In genomic region chr10:62459500-62459899, GRCh38 we compare ENCODE assay signal across 15 cellular contexts.
DNase-seq lines count a peak whose midpoint lies in the region; ATAC-seq and TF ChIP-seq lines count a peak whose summit lies in the region.
"Had no signal": no experiment of that assay in that cellular context is flagged by ENCODE, and none has a peak within 500 bp of the region (broad histone marks: within the 10 kb centered on the region; RNA-seq: fewer than 3 reads in every experiment).

No MANE protein-coding gene starts in this region.

- H3K79me2 ChIP-seq in smooth muscle cell (ENCODE audit: low read depth), result no peaks in the 10 kb centered on the region

- no peak overlapping the region for H4K8ac ChIP-seq in mesenchymal stem cell (ENCODE audit: low read length)

- peak overlapping the region; percentile 38 to 44 for H2BK12ac ChIP-seq in mesenchymal stem cell (ENCODE audit: low read length in 2 of 2)

- H2AFZ ChIP-seq in mesenchymal stem cell (ENCODE audit: low read depth, low read length), result no peak overlapping the region
- H2AFZ ChIP-seq in smooth muscle cell (ENCODE audit: low read depth), result peak overlapping the region; percentile 42

- H2AK5ac ChIP-seq in mesenchymal stem cell (ENCODE audit: low read length, severe bottlenecking), result no peak overlapping the region

- peak overlapping the region in 1 of 2 experiments; percentile 58 for H3K18ac ChIP-seq in mesenchymal stem cell (ENCODE audit: low read depth in 1 of 2, low read length in 2 of 2)

- no peak overlapping the region for H3K4ac ChIP-seq in mesenchymal stem cell (ENCODE audit: low read depth in 1 of 2, low read length in 2 of 2)

- no peaks in the 10 kb centered on the region for H3K27me3 Mint-ChIP-seq in HFFc6 (ENCODE audit: insufficient read depth)
- H3K27me3 Mint-ChIP-seq: B cell; CD4-positive, alpha-beta T cell had no signal

- no peaks in the 10 kb centered on the region for H3K79me1 ChIP-seq in mesenchymal stem cell (replicated peaks; ENCODE audit: low read length, poor library complexity, severe bottlenecking)

- no peaks in the 10 kb centered on the region for H4K20me1 ChIP-seq in smooth muscle cell (ENCODE audit: low read depth)

- H3K36me3 ChIP-seq in mesenchymal stem cell (ENCODE audit: control insufficient read depth in 1 of 2, insufficient read depth in 2 of 2, low read depth in 1 of 2, low read length in 2 of 2), result no peaks in the 10 kb centered on the region
- no peaks in the 10 kb centered on the region for H3K36me3 ChIP-seq in smooth muscle cell (ENCODE audit: low read depth)

- H3K23ac ChIP-seq in mesenchymal stem cell (ENCODE audit: low read length in 2 of 2), result no peak overlapping the region

- H2BK5ac ChIP-seq in mesenchymal stem cell (ENCODE audit: low read depth, low read length, poor library complexity, severe bottlenecking), result no peak overlapping the region

- H3K9ac ChIP-seq in mesenchymal stem cell (ENCODE audit: low read length) (peak overlapping the region; percentile 36), smooth muscle cell (ENCODE audit: low read depth) (no peak overlapping the region)

- peaks cover 46% of the 10 kb centered on the region for H3K4me1 Mint-ChIP-seq in HFFc6 (ENCODE audit: low read depth)

- H3K4me3 ChIP-seq in mesenchymal stem cell (ENCODE audit: insufficient read depth in 1 of 2, low read depth in 1 of 2, low read length in 2 of 2) (no peak overlapping the region), smooth muscle cell (no peak overlapping the region)

- H3K27me3 ChIP-seq in mesenchymal stem cell (ENCODE audit: control insufficient read depth in 1 of 2, insufficient read depth in 1 of 2, low read length in 2 of 2), result no peaks in the 10 kb centered on the region
- H3K27me3 ChIP-seq in smooth muscle cell (ENCODE audit: low read depth), result no peaks in the 10 kb centered on the region

- H3K27ac ChIP-seq in mesenchymal stem cell (ENCODE audit: low read length, poor library complexity, severe bottlenecking) (no peak overlapping the region), smooth muscle cell (ENCODE audit: low read depth) (peak overlapping the region; percentile 62)

- no peaks in the 10 kb centered on the region for H3K9me3 Mint-ChIP-seq in HFFc6
- H3K9me3 Mint-ChIP-seq: CD4-positive, alpha-beta T cell; H9 had no signal

- H2BK120ac ChIP-seq in mesenchymal stem cell (ENCODE audit: low read depth, low read length), result no peak overlapping the region

- TF ChIP-seq CTCF in HFFc6 (IDR thresholded peaks at IDR 0.05) (no peak), smooth muscle cell (IDR thresholded peaks at IDR 0.05; ENCODE audit: borderline replicate concordance, insufficient read depth, poor library complexity, severe bottlenecking) (no peak)

- peak overlapping the region; percentile 2; the same call in 1 of the 2 replicates for H3K4me3 Mint-ChIP-seq in HFFc6
- H3K4me3 Mint-ChIP-seq: B cell; CD4-positive, alpha-beta T cell; H9 had no signal

- no peak overlapping the region for H3K4me2 ChIP-seq in mesenchymal stem cell (ENCODE audit: low read length, poor library complexity, severe bottlenecking)
- peak overlapping the region; percentile 52 for H3K4me2 ChIP-seq in smooth muscle cell

- peak overlapping the region; percentile 53; the same call in 1 of the 2 replicates for H3K27ac Mint-ChIP-seq in HFFc6
- H3K27ac Mint-ChIP-seq: B cell; CD4-positive, alpha-beta T cell; H9 had no signal

- H3K14ac ChIP-seq in mesenchymal stem cell (ENCODE audit: low read length in 2 of 2), result no peak overlapping the region

- WGBS in mesenchymal stem cell, result 92% methylated on average over 2 of the region's 3 CpGs
- WGBS in smooth muscle cell (ENCODE audit: low lambda C conversion rate), result 95% methylated on average over 3 of the region's 3 CpGs

- DNase-seq in HFFc6 (no peak), mesenchymal stem cell (no peak), smooth muscle cell (lab: John Stamatoyannopoulos, UW; ENCODE audit: unreplicated experiment) (no peak), germinal center (ENCODE audit: low spot score) (no peak), KG1 (lab: John Stamatoyannopoulos, UW) (no peak)
- no peak for DNase-seq in activated T-cell treated with anti-CD3 and anti-CD28 coated beads, Interleukin-2, amount 50 U/mL, for 1 hour
- DNase-seq: C1 segment of cervical spinal cord; Calu3; CD4-positive, alpha-beta T cell; DMS 273 treated with DMSO at 0.1 percent for 48 hours; GOT3; H9 had no signal

- H4K91ac ChIP-seq in mesenchymal stem cell (ENCODE audit: low read length), result no peak overlapping the region

- peaks cover 6% of the 10 kb centered on the region for H3F3A ChIP-seq in smooth muscle cell (ENCODE audit: low read depth)

- ATAC-seq in SK-N-SH treated with all-trans-retinoic acid at 6 μM for 48 hours, result peak; percentile 55
- ATAC-seq in GM21723 (IDR thresholded peaks at IDR 0.05; ENCODE audit: unreplicated experiment), result no peak

- H3K9me3 ChIP-seq in mesenchymal stem cell (ENCODE audit: control insufficient read depth, low read length) (no peaks in the 10 kb centered on the region), smooth muscle cell (replicated peaks; ENCODE audit: low read depth) (no peaks in the 10 kb centered on the region)

- H3K4me1 ChIP-seq in mesenchymal stem cell (ENCODE audit: control insufficient read depth, insufficient read depth, low read depth, low read length) (peaks cover 2% of the 10 kb centered on the region), smooth muscle cell (ENCODE audit: low read depth) (peaks cover 2% of the 10 kb centered on the region)

- H2BK15ac ChIP-seq in mesenchymal stem cell (ENCODE audit: low read depth, poor library complexity, severe bottlenecking), result no peak overlapping the region

- no peaks in the 10 kb centered on the region for H3K36me3 Mint-ChIP-seq in HFFc6 (ENCODE audit: low read depth)

TF ChIP-seq in SK-N-SH treated with all-trans-retinoic acid at 6 μM for 48 hours, 23 proteins besides CTCF, POLR2A, EP300 and RAD21 (continues in another document):
- TF ChIP-seq ZC3H10 (CRISPR knock-in tag; IDR thresholded peaks at IDR 0.05), result no peak
- TF ChIP-seq SNAI2 (CRISPR knock-in tag; IDR thresholded peaks at IDR 0.05), result no peak
- TF ChIP-seq POU6F1 (CRISPR knock-in tag; IDR thresholded peaks at IDR 0.05; ENCODE audit: borderline replicate concordance, low read depth), result no peak
- no peak for TF ChIP-seq ZNF565 (CRISPR knock-in tag; conservative IDR thresholded peaks at IDR 0.05; ENCODE audit: low read depth)
- no peak for TF ChIP-seq ISL1 (CRISPR knock-in tag; IDR thresholded peaks at IDR 0.05)
- TF ChIP-seq TOX (CRISPR knock-in tag; IDR thresholded peaks at IDR 0.05; ENCODE audit: borderline replicate concordance), result no peak
- TF ChIP-seq TCF4 (CRISPR knock-in tag; IDR thresholded peaks at IDR 0.05; ENCODE audit: borderline replicate concordance), result no peak
- TF ChIP-seq CREB5 (CRISPR knock-in tag; IDR thresholded peaks at IDR 0.05; ENCODE audit: low read depth), result no peak
- no peak for TF ChIP-seq GLIS3 (CRISPR knock-in tag; IDR thresholded peaks at IDR 0.05)
- no peak for TF ChIP-seq TSHZ2 (CRISPR knock-in tag; IDR thresholded peaks at IDR 0.05)
- TF ChIP-seq RARB (CRISPR knock-in tag; IDR thresholded peaks at IDR 0.05), result no peak
- no peak for TF ChIP-seq BACH2 (CRISPR knock-in tag; IDR thresholded peaks at IDR 0.05; ENCODE audit: borderline replicate concordance)
- no peak for TF ChIP-seq ZNF8 (CRISPR knock-in tag; IDR thresholded peaks at IDR 0.05)
- no peak for TF ChIP-seq ESRRG (CRISPR knock-in tag; IDR thresholded peaks at IDR 0.05)
